ENCODE assay signal across 9 cellular contexts in genomic region chr11:61967924-61968757, GRCh38. TPM values are rescaled to one million over a fixed set of nuclear protein-coding genes. Genes with fewer than 3 reads are reported as not detected.
DNase-seq lines count a peak whose midpoint lies in the region; ATAC-seq, FAIRE-seq and TF ChIP-seq lines count a peak whose summit lies in the region.
"Had no signal": no experiment of that assay in that cellular context is flagged by ENCODE, and none has a peak within 500 bp of the region (broad histone marks: within the 10 kb centered on the region; RNA-seq: fewer than 3 reads in every experiment).

No MANE protein-coding gene starts in this region.

- peak overlapping the region; percentile 89 to 95 for H3K27ac Mint-ChIP-seq in natural killer cell treated with Interleukin-12 subunit alpha and Interleukin-12 subunit beta and Interleukin-15 and Interleukin-18, amount 100 ng/mL, for 72 hours

- peaks cover 34 to 89% (median 64%) of the 10 kb centered on the region in 3 donors for H3K4me1 ChIP-seq in esophagus squamous epithelium
- H3K4me1 ChIP-seq in urinary bladder (ENCODE audit: insufficient read depth): peaks cover 3% of the 10 kb centered on the region

- H3K27ac ChIP-seq in esophagus squamous epithelium (peak overlapping the region; percentile 94 to 99 (median 98)), urinary bladder (ENCODE audit: low read depth) (peak overlapping the region; percentile 100)

- H3K9me3 Mint-ChIP-seq in natural killer cell treated with Interleukin-12 subunit alpha and Interleukin-12 subunit beta and Interleukin-15 and Interleukin-18, amount 100 ng/mL, for 72 hours: no peaks in the 10 kb centered on the region

- peak; percentile 43 for FAIRE-seq in GM12891 (lab: Jason Lieb, UNC)
- FAIRE-seq: colon had no signal

- WGBS in esophagus squamous epithelium, 2 donors: 15 to 19% methylated on average over 20 to 21 of the region's 53 CpGs
- 11% methylated on average over 53 of the region's 53 CpGs for WGBS in urinary bladder

- H3K9me3 ChIP-seq in esophagus squamous epithelium: no peaks in the 10 kb centered on the region

- H3K27me3 ChIP-seq in esophagus squamous epithelium: no peaks in the 10 kb centered on the region

- H3K36me3 Mint-ChIP-seq in natural killer cell treated with Interleukin-12 subunit alpha and Interleukin-12 subunit beta and Interleukin-15 and Interleukin-18, amount 100 ng/mL, for 72 hours: peaks cover 33% of the 10 kb centered on the region

- H3K4me1 Mint-ChIP-seq in natural killer cell treated with Interleukin-12 subunit alpha and Interleukin-12 subunit beta and Interleukin-15 and Interleukin-18, amount 100 ng/mL, for 72 hours (ENCODE audit: low read depth in 2 of 2): peaks cover 59 to 67% of the 10 kb centered on the region in 2 donors

- TF ChIP-seq POLR2A in GM12891 (IDR thresholded peaks at IDR 0.05; ENCODE audit: low read depth, low read length) (peak; percentile 64; the same call in 1 of the 2 replicates), esophagus squamous epithelium (IDR thresholded peaks at IDR 0.05) (no peak)

- intact Hi-C loops in esophagus squamous epithelium (cut with DNase I): no loop called here

- peak overlapping the region; percentile 89 for H3K4me3 Mint-ChIP-seq in natural killer cell treated with Interleukin-12 subunit alpha and Interleukin-12 subunit beta and Interleukin-15 and Interleukin-18, amount 100 ng/mL, for 72 hours

- no peak for TF ChIP-seq CTCF in esophagus squamous epithelium (IDR thresholded peaks at IDR 0.05)

- H3K27me3 Mint-ChIP-seq in natural killer cell treated with Interleukin-12 subunit alpha and Interleukin-12 subunit beta and Interleukin-15 and Interleukin-18, amount 100 ng/mL, for 72 hours: no peaks in the 10 kb centered on the region

- peaks cover 14 to 27% (median 24%) of the 10 kb centered on the region in 3 donors for H3K36me3 ChIP-seq in esophagus squamous epithelium
- H3K36me3 ChIP-seq in urinary bladder (ENCODE audit: insufficient read depth): peaks cover 4% of the 10 kb centered on the region

- DNase-seq in GM12891 (ENCODE audit: insufficient read length, low spot score): no peak
- DNase-seq in NCI-H2227 treated with DMSO at 0.1 percent for 48 hours (lab: John Stamatoyannopoulos, UW): peak; percentile 55
- peak; percentile 20 for DNase-seq in activated T-cell treated with anti-CD3 and anti-CD28 coated beads for 4 hours
- no peak for DNase-seq in esophagus squamous epithelium (lab: John Stamatoyannopoulos, UW)
- DNase-seq in natural killer cell treated with Interleukin-12 subunit alpha and Interleukin-12 subunit beta and Interleukin-15 and Interleukin-18, amount 100 ng/mL, for 72 hours (ENCODE audit: low spot score): peak; percentile 72

- ATAC-seq in HG02759 (IDR thresholded peaks at IDR 0.05; ENCODE audit: unreplicated experiment) (peak; percentile 32), GM21390 (IDR thresholded peaks at IDR 0.05; ENCODE audit: unreplicated experiment) (no peak)
- peak in 1 of 2 donors; percentile 4 for ATAC-seq in natural killer cell treated with Interleukin-12 subunit alpha and Interleukin-12 subunit beta and Interleukin-15 and Interleukin-18, amount 100 ng/mL, for 72 hours

- H3K4me3 ChIP-seq in esophagus squamous epithelium (peak overlapping the region; percentile 63 to 94 (median 76)), urinary bladder (ENCODE audit: low read depth, low read length) (peak overlapping the region; percentile 65)

TF ChIP-seq in GM12891, 5 proteins besides CTCF, POLR2A, EP300 and RAD21:
- no peak for TF ChIP-seq PAX5 (IDR thresholded peaks at IDR 0.05; ENCODE audit: insufficient read depth, low read length, severe bottlenecking)
- TF ChIP-seq POLR2AphosphoS5 (IDR thresholded peaks at IDR 0.05; ENCODE audit: low read depth, low read length): peak; percentile 69
- TF ChIP-seq SPI1 (IDR thresholded peaks at IDR 0.05; ENCODE audit: low read depth, low read length): peak; percentile 73
- peak; percentile 39 for TF ChIP-seq TAF1 (IDR thresholded peaks at IDR 0.05; ENCODE audit: low read depth, low read length)
- TF ChIP-seq POU2F2 (IDR thresholded peaks at IDR 0.05; ENCODE audit: low read depth, low read length): no peak

RNA-seq across cellular contexts. Expression of gene FTH1, which starts 0.7 kb away (rescaled TPM):
- 1,402 TPM for polyA plus RNA-seq in GM12891 (2012; ENCODE audit: low read depth, missing spikeins)
- total RNA-seq in esophagus squamous epithelium (1,000 to 10,000 TPM in 1 of 4 donors, 100 to 1,000 TPM in 3; 716 to 1,904 (median 760) TPM), urinary bladder (523 TPM)
- total RNA-seq in natural killer cell treated with Interleukin-12 subunit alpha and Interleukin-12 subunit beta and Interleukin-15 and Interleukin-18, amount 100 ng/mL, for 72 hours: over 10,000 TPM in 1 of 2 donors, 1,000 to 10,000 TPM in 1; 5,097 to 40,662 TPM
- 5,662 TPM for polyA plus RNA-seq in urinary bladder

RNA-seq across cellular contexts. Expression of gene BEST1, which starts 18.0 kb away (rescaled TPM):
- polyA plus RNA-seq in GM12891 (2012; ENCODE audit: low read depth, missing spikeins): 1.4 TPM
- 1 to 10 TPM in 1 of 4 donors, under 1 TPM in 3; 0.08 to 2.7 (median 0.39) TPM for total RNA-seq in esophagus squamous epithelium
- 1 to 10 TPM; 1.0 to 1.9 TPM for total RNA-seq in natural killer cell treated with Interleukin-12 subunit alpha and Interleukin-12 subunit beta and Interleukin-15 and Interleukin-18, amount 100 ng/mL, for 72 hours
- total RNA-seq in urinary bladder: 2.0 TPM
- polyA plus RNA-seq in urinary bladder: 6.7 TPM

RNA-seq across cellular contexts. Expression of gene RAB3IL1, which starts 50.8 kb away (rescaled TPM):
- 0.12 TPM for polyA plus RNA-seq in GM12891 (2012; ENCODE audit: low read depth, missing spikeins)
- total RNA-seq in esophagus squamous epithelium (10 to 100 TPM in 1 of 4 donors, 1 to 10 TPM in 2, under 1 TPM in 1; 0.15 to 10.3 (median 5.0) TPM), urinary bladder (13.0 TPM)
- not detected for total RNA-seq in natural killer cell treated with Interleukin-12 subunit alpha and Interleukin-12 subunit beta and Interleukin-15 and Interleukin-18, amount 100 ng/mL, for 72 hours
- polyA plus RNA-seq in urinary bladder: 30.6 TPM

Comparison
In these comparisons a context has a peak if more than half of its experiments do, and no peak if none do; other contexts are left out.
1. DNase-seq: peak in NCI-H2227 treated with DMSO at 0.1 percent for 48 hours (single experiment), activated T-cell treated with anti-CD3 and anti-CD28 coated beads for 4 hours (single experiment) and natural killer cell treated with Interleukin-12 subunit alpha and Interleukin-12 subunit beta and Interleukin-15 and Interleukin-18, amount 100 ng/mL, for 72 hours (single experiment); none in GM12891 (single experiment) and esophagus squamous epithelium (single experiment).